ENCODE assay signal across 7 cellular contexts in the genomic region with DNA sequence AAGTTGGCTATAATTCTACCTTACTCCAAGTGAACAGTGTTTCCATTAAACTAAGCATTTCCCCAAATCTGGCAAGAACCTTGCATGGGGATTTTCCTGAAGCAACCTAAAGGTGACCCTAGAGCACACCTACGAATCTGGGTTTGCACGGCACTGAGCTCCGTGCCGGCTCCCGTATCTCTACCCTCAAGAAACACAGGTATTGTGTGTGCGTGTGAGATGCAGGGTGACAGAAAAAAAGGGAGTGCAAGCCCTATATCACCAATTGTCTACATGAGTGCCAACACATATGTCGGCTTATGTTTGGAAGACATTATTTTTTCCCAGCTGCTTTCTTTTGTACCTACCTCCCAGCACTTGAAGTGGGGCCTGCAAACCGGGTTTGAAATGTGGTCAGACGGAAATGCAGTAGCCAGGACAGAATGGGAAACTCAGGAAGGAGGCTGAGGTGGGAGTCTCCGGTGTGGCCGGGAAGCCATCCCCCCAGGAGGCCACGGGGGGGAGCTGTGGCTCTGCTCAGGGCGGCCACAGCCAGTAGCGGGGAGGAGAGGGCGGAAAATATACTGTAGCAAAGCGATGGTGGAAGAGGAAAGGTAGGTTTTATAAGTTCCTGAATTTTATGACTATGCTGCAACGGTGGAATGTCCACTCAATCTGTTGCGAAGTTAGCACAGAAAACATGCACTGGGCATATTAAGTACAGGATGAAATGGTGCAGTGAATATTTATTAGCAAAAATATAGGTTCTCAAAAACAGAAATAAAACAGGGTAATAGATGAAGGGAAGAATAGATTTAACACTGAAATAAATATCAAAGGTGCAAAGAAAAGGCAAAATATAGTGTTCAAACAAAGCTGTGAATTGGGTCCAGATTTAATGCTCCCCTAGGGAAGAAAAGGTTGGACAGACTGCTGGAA.
DNase-seq lines count a peak whose midpoint lies in the region; ATAC-seq and TF ChIP-seq lines count a peak whose summit lies in the region.

No MANE protein-coding gene starts in this region.

- peak; percentile 74 for ATAC-seq in HG02588 (IDR thresholded peaks at IDR 0.05; ENCODE audit: unreplicated experiment)
- no peak for ATAC-seq in GM21786 (IDR thresholded peaks at IDR 0.05; ENCODE audit: unreplicated experiment)

- H3K36me3 Mint-ChIP-seq in activated T-helper 1 cell treated with anti-CD3 and anti-CD28 coated beads, Interleukin-12 subunit alpha, Interleukin-12 subunit beta, Interleukin-2, Interleukin-4 antibody, amounts not matched to agents 30 ng/mL and 10 ng/mL and 1 ng/mL, durations not matched to agents 14 hours and 24 hours and 36 hours (ENCODE audit: low read depth), result no peaks in the 10 kb centered on the region

- intact Hi-C loops in activated T-helper 1 cell treated with anti-CD3 and anti-CD28 coated beads, Interleukin-12 subunit alpha, Interleukin-12 subunit beta, Interleukin-2, Interleukin-4 antibody, amounts not matched to agents 30 ng/mL and 10 ng/mL and 1 ng/mL, durations not matched to agents 14 hours and 24 hours and 36 hours (cut with micrococcal nuclease), result loop anchor here (2.0 to 10.0 kb wide), 5 partner anchors 433 to 1095 kb away; a partner anchor contains a TSS
- intact Hi-C loops in head of caudate nucleus (cut with DNase I), result loop anchor here (10.0 kb wide), 1 partner anchor 933 kb away; a partner anchor contains a TSS

- no peaks in the 10 kb centered on the region for H3K9me3 Mint-ChIP-seq in activated T-helper 1 cell treated with anti-CD3 and anti-CD28 coated beads, Interleukin-12 subunit alpha, Interleukin-12 subunit beta, Interleukin-2, Interleukin-4 antibody, amounts not matched to agents 30 ng/mL and 10 ng/mL and 1 ng/mL, durations not matched to agents 14 hours and 24 hours and 36 hours

- CTCF ChIA-PET in GM10248 (lab: Yijun Ruan, JAX), result interaction anchor here (0.8 to 2.0 kb wide), 11 partner anchors 10 to 1096 kb away, joined by 3 to 9 read pairs (median 3); a partner anchor contains a TSS

- no peak overlapping the region for H3K4me3 Mint-ChIP-seq in activated T-helper 1 cell treated with anti-CD3 and anti-CD28 coated beads, Interleukin-12 subunit alpha, Interleukin-12 subunit beta, Interleukin-2, Interleukin-4 antibody, amounts not matched to agents 30 ng/mL and 10 ng/mL and 1 ng/mL, durations not matched to agents 14 hours and 24 hours and 36 hours

- no peak overlapping the region for H3K27ac Mint-ChIP-seq in activated T-helper 1 cell treated with anti-CD3 and anti-CD28 coated beads, Interleukin-12 subunit alpha, Interleukin-12 subunit beta, Interleukin-2, Interleukin-4 antibody, amounts not matched to agents 30 ng/mL and 10 ng/mL and 1 ng/mL, durations not matched to agents 14 hours and 24 hours and 36 hours

- H3K4me1 Mint-ChIP-seq in activated T-helper 1 cell treated with anti-CD3 and anti-CD28 coated beads, Interleukin-12 subunit alpha, Interleukin-12 subunit beta, Interleukin-2, Interleukin-4 antibody, amounts not matched to agents 30 ng/mL and 10 ng/mL and 1 ng/mL, durations not matched to agents 14 hours and 24 hours and 36 hours (ENCODE audit: low read depth), result peaks cover 16% of the 10 kb centered on the region

- TF ChIP-seq CTCF in GM10248 (IDR thresholded peaks at IDR 0.05; ENCODE audit: control extremely low read depth, extremely low read depth, low read depth, missing control alignments), result peak; percentile 73

- peaks cover 20% of the 10 kb centered on the region for H3K27me3 Mint-ChIP-seq in activated T-helper 1 cell treated with anti-CD3 and anti-CD28 coated beads, Interleukin-12 subunit alpha, Interleukin-12 subunit beta, Interleukin-2, Interleukin-4 antibody, amounts not matched to agents 30 ng/mL and 10 ng/mL and 1 ng/mL, durations not matched to agents 14 hours and 24 hours and 36 hours (ENCODE audit: insufficient read depth)

- peak; percentile 69 for DNase-seq in GM10248 (ENCODE audit: extremely low spot score)
- DNase-seq in NOMO-1 treated with dmso at 0.1 percent for 144 hours (lab: John Stamatoyannopoulos, UW; ENCODE audit: unreplicated experiment), result peak; percentile 51
- DNase-seq in activated T-helper 1 cell treated with anti-CD3 and anti-CD28 coated beads, Interleukin-12 subunit alpha, Interleukin-12 subunit beta, Interleukin-2, Interleukin-4 antibody, amounts not matched to agents 30 ng/mL and 10 ng/mL and 1 ng/mL, durations not matched to agents 14 hours and 24 hours and 36 hours (ENCODE audit: low spot score), result peak; percentile 23
- DNase-seq in head of caudate nucleus, result peak in 40 of 42 donors; percentile 28 to 75 (median 53)
- peak; percentile 7 for DNase-seq in renal cortical epithelial cell (ENCODE audit: low read depth)

- POLR2A ChIA-PET in GM10248 (lab: Yijun Ruan, JAX), result no interaction called here

Comparison
In these comparisons a context has a peak if more than half of its experiments do, and no peak if none do; other contexts are left out.
1. DNase-seq: peak in every context shown above with its lines; median percentile 69 in GM10248; 53 in head of caudate nucleus; 51 in NOMO-1 treated with dmso at 0.1 percent for 144 hours; 23 in activated T-helper 1 cell treated with anti-CD3 and anti-CD28 coated beads, Interleukin-12 subunit alpha, Interleukin-12 subunit beta, Interleukin-2, Interleukin-4 antibody, amounts not matched to agents 30 ng/mL and 10 ng/mL and 1 ng/mL, durations not matched to agents 14 hours and 24 hours and 36 hours; 7 in renal cortical epithelial cell.